In genomic region chr6:42880871-42881270, GRCh38 we compare ENCODE assay signal across 9 cellular contexts. TPM values are rescaled to one million over a fixed set of nuclear protein-coding genes. Genes with fewer than 3 reads are reported as not detected.
A peak's percentile ranks its signal among the peaks of the same experiment; 100 is the strongest.
DNase-seq lines count a peak whose midpoint lies in the region; ATAC-seq and TF ChIP-seq lines count a peak whose summit lies in the region.
"Not testable (repeated sequence)": the region's sequence is repeated elsewhere in the genome, so short reads cannot be mapped to it uniquely, and the experiment has no call there.
"Had no signal": no experiment of that assay in that cellular context is flagged by ENCODE, and none has a peak within 500 bp of the region (broad histone marks: within the 10 kb centered on the region; RNA-seq: fewer than 3 reads in every experiment).

No MANE protein-coding gene starts in this region.

- not testable (repeated sequence) for TF ChIP-seq RAD21 in neural cell (conservative IDR thresholded peaks at IDR 0.05)

- H3K9me2 ChIP-seq in neural cell (ENCODE audit: insufficient read depth, low read length) = not testable (repeated sequence)

- H3K9me3 Mint-ChIP-seq in CD14-positive monocyte; activated naive CD4-positive, alpha-beta T cell treated with anti-CD3 and anti-CD28 coated beads, Interleukin-2, amount 50 U/mL, for 72 hours; effector memory CD8-positive, alpha-beta T cell: not testable (repeated sequence)

- H3K4me3 ChIP-seq in HUES64 (ENCODE audit: low read length) (peak overlapping the region; percentile 88), SK-N-MC (peak overlapping the region; percentile 89), iPS-18a (ENCODE audit: low read length) (peak overlapping the region; percentile 95), neural cell (ENCODE audit: low read length) (peak overlapping the region; percentile 80), stomach (peak overlapping the region; percentile 65 to 85 (median 77))

- H3K4me1 ChIP-seq in HUES64 (ENCODE audit: insufficient read depth, low read length); iPS-18a (ENCODE audit: control insufficient read depth, low read depth, low read length): not testable (repeated sequence)
- H3K4me1 ChIP-seq in stomach = peaks cover 24 to 46% (median 38%) of the 10 kb centered on the region in 4 donors

- H3K27ac Mint-ChIP-seq in CD14-positive monocyte = peak overlapping the region; percentile 98 to 100 (median 100)
- H3K27ac Mint-ChIP-seq in activated naive CD4-positive, alpha-beta T cell treated with anti-CD3 and anti-CD28 coated beads, Interleukin-2, amount 50 U/mL, for 72 hours = peak overlapping the region; percentile 98 to 100
- H3K27ac Mint-ChIP-seq in effector memory CD8-positive, alpha-beta T cell = peak overlapping the region; percentile 99

- not testable (repeated sequence) for H4K20me1 ChIP-seq in neural cell (ENCODE audit: insufficient read depth)

- TF ChIP-seq POLR2A in stomach (IDR thresholded peaks at IDR 0.05) = not testable (repeated sequence)

- H3K9ac ChIP-seq in HUES64 (ENCODE audit: low read depth, low read length) (peak overlapping the region; percentile 93), SK-N-MC (ENCODE audit: insufficient read length) (peak overlapping the region; percentile 98), iPS-18a (ENCODE audit: low read length) (peak overlapping the region; percentile 94), neural cell (ENCODE audit: low read length) (peak overlapping the region; percentile 85)

- TF ChIP-seq EP300 in neural cell (conservative IDR thresholded peaks at IDR 0.05; ENCODE audit: poor library complexity, severe bottlenecking); stomach (IDR thresholded peaks at IDR 0.05): not testable (repeated sequence)

- not testable (repeated sequence) for H3K27ac ChIP-seq in HUES64 (ENCODE audit: low read depth, low read length); iPS-18a (ENCODE audit: low read length); neural cell (ENCODE audit: low read length)
- H3K27ac ChIP-seq in SK-N-MC (peak overlapping the region; percentile 97; the same call in 1 of the 2 replicates), stomach (peak overlapping the region; percentile 34 to 96 (median 94))

- peaks cover 49% of the 10 kb centered on the region for H3K36me3 ChIP-seq in HUES64 (ENCODE audit: insufficient read depth, low read length)
- H3K36me3 ChIP-seq in SK-N-MC (ENCODE audit: insufficient read depth, low read length) = peaks cover 50% of the 10 kb centered on the region
- H3K36me3 ChIP-seq in iPS-18a (ENCODE audit: control insufficient read depth, low read depth, low read length) = peaks cover 29% of the 10 kb centered on the region
- H3K36me3 ChIP-seq in neural cell (ENCODE audit: insufficient read depth, low read length) = not testable (repeated sequence)
- peaks cover 30 to 51% (median 48%) of the 10 kb centered on the region in 4 donors for H3K36me3 ChIP-seq in stomach

- not testable (repeated sequence) for H3K9me3 ChIP-seq in HUES64 (ENCODE audit: insufficient read depth, low read depth, low read length); SK-N-MC (ENCODE audit: low read depth, low read length); iPS-18a (ENCODE audit: control insufficient read depth, low read depth, low read length); neural cell (ENCODE audit: low read length); stomach

- H3K79me2 ChIP-seq in neural cell (replicated peaks; ENCODE audit: insufficient read depth, low read length) = peaks cover 13% of the 10 kb centered on the region

- WGBS in HUES64 = 87% methylated on average over 12 of the region's 12 CpGs
- 65 to 76% (median 70%) methylated on average over 12 of the region's 12 CpGs for WGBS in stomach, 5 donors

- H3F3A ChIP-seq in neural cell (ENCODE audit: insufficient read depth, low read length, poor library complexity, severe bottlenecking) = not testable (repeated sequence)

- intact Hi-C loops in CD14-positive monocyte (cut with micrococcal nuclease); stomach (cut with DNase I; ENCODE audit: low total_unique reads): not testable (repeated sequence)

- peak overlapping the region; percentile 98 to 99 for H3K4me3 Mint-ChIP-seq in CD14-positive monocyte
- H3K4me3 Mint-ChIP-seq in effector memory CD8-positive, alpha-beta T cell = peak overlapping the region; percentile 94 to 97

- not testable (repeated sequence) for H3K27me3 ChIP-seq in HUES64 (ENCODE audit: insufficient read depth, low read length); iPS-18a (ENCODE audit: control insufficient read depth, insufficient read depth, low read length); neural cell (ENCODE audit: insufficient read depth, low read depth, low read length); stomach

- TF ChIP-seq CTCF in CD14-positive monocyte (IDR thresholded peaks at IDR 0.05); neural cell (IDR thresholded peaks at IDR 0.05; ENCODE audit: poor library complexity, severe bottlenecking); stomach (IDR thresholded peaks at IDR 0.05): not testable (repeated sequence)

- not testable (repeated sequence) for H2AFZ ChIP-seq in neural cell (ENCODE audit: low read depth, low read length)

- not testable (repeated sequence) for DNase-seq in CD14-positive monocyte (ENCODE audit: low spot score); SK-N-MC (ENCODE audit: low read depth, low spot score); activated naive CD4-positive, alpha-beta T cell treated with anti-CD3 and anti-CD28 coated beads, Interleukin-2, amount 50 U/mL, for 72 hours (ENCODE audit: low spot score in 2 of 2); effector memory CD8-positive, alpha-beta T cell; stomach

- H3K4me2 ChIP-seq in neural cell (ENCODE audit: low read length) = not testable (repeated sequence)

- not testable (repeated sequence) for H3K27me3 Mint-ChIP-seq in CD14-positive monocyte (ENCODE audit: low read depth in 3 of 3); effector memory CD8-positive, alpha-beta T cell

- ATAC-seq in activated naive CD4-positive, alpha-beta T cell treated with anti-CD3 and anti-CD28 coated beads, Interleukin-2, amount 50 U/mL, for 72 hours; effector memory CD8-positive, alpha-beta T cell (replicated peaks): not testable (repeated sequence)

- H3K36me3 Mint-ChIP-seq in CD14-positive monocyte = peaks cover 29 to 46% of the 10 kb centered on the region in 2 donors
- H3K36me3 Mint-ChIP-seq in activated naive CD4-positive, alpha-beta T cell treated with anti-CD3 and anti-CD28 coated beads, Interleukin-2, amount 50 U/mL, for 72 hours = peaks cover 36 to 45% of the 10 kb centered on the region in 2 donors
- peaks cover 66% of the 10 kb centered on the region for H3K36me3 Mint-ChIP-seq in effector memory CD8-positive, alpha-beta T cell (ENCODE audit: insufficient read depth)

- peaks cover 16% of the 10 kb centered on the region for H3K4me1 Mint-ChIP-seq in CD14-positive monocyte
- peaks cover 14 to 21% of the 10 kb centered on the region in 2 donors for H3K4me1 Mint-ChIP-seq in effector memory CD8-positive, alpha-beta T cell (ENCODE audit: low read depth in 2 of 2)

RNA-seq across cellular contexts. Expression of gene RPL7L1, which starts 1.5 kb away (rescaled TPM):
- polyA plus RNA-seq in CD14-positive monocyte (10 to 100 TPM; 29.7 to 35.5 TPM), neural cell (84.6 and 88.5 TPM in 2 replicates), stomach (10 to 100 TPM; 28.2 to 47.8 (median 47.6) TPM)
- 83.3 TPM for polyA plus RNA-seq in HUES64 (2013, experiment 1 of 2)
- 84.5 TPM for polyA plus RNA-seq in HUES64 (2013, experiment 2 of 2)
- 100 to 1,000 TPM; 120 to 125 TPM for total RNA-seq in activated naive CD4-positive, alpha-beta T cell treated with anti-CD3 and anti-CD28 coated beads, Interleukin-2, amount 50 U/mL, for 72 hours
- polyA minus RNA-seq in neural cell = 147 and 171 TPM in 2 replicates
- 100 to 1,000 TPM in 1 of 5 donors, 10 to 100 TPM in 3, 1 to 10 TPM in 1; 7.2 to 105 (median 21.4) TPM for total RNA-seq in stomach

RNA-seq across cellular contexts. Expression of gene PTCRA, which starts 35.0 kb away (rescaled TPM):
- polyA plus RNA-seq in CD14-positive monocyte = under 1 TPM; 0.55 to 0.83 TPM
- polyA plus RNA-seq in HUES64 (2013, experiment 1 of 2) = not detected
- not detected for polyA plus RNA-seq in HUES64 (2013, experiment 2 of 2)
- not detected for total RNA-seq in activated naive CD4-positive, alpha-beta T cell treated with anti-CD3 and anti-CD28 coated beads, Interleukin-2, amount 50 U/mL, for 72 hours
- polyA plus RNA-seq in neural cell = not detected in 2 replicates
- not detected in 2 replicates for polyA minus RNA-seq in neural cell
- total RNA-seq in stomach = not detected
- polyA plus RNA-seq in stomach = not detected
- total RNA-seq: lower leg skin had no signal

RNA-seq across cellular contexts. Expression of gene CNPY3, which starts 48.4 kb away (rescaled TPM):
- polyA plus RNA-seq in CD14-positive monocyte = 100 to 1,000 TPM; 237 to 295 TPM
- polyA plus RNA-seq in HUES64 (2013, experiment 1 of 2) = 52.7 TPM
- 58.8 TPM for polyA plus RNA-seq in HUES64 (2013, experiment 2 of 2)
- 10 to 100 TPM; 37.9 to 51.6 TPM for total RNA-seq in activated naive CD4-positive, alpha-beta T cell treated with anti-CD3 and anti-CD28 coated beads, Interleukin-2, amount 50 U/mL, for 72 hours
- polyA plus RNA-seq in neural cell = 26.4 and 37.3 TPM in 2 replicates
- polyA minus RNA-seq in neural cell = 20.8 and 23.6 TPM in 2 replicates
- 10 to 100 TPM in 4 of 5 donors, 1 to 10 TPM in 1; 2.2 to 45.5 (median 30.3) TPM for total RNA-seq in stomach
- polyA plus RNA-seq in stomach = 10 to 100 TPM; 21.7 to 33.7 (median 25.8) TPM
